Comparison of ENCODE assay signal across 14 cellular contexts in the genomic region with DNA sequence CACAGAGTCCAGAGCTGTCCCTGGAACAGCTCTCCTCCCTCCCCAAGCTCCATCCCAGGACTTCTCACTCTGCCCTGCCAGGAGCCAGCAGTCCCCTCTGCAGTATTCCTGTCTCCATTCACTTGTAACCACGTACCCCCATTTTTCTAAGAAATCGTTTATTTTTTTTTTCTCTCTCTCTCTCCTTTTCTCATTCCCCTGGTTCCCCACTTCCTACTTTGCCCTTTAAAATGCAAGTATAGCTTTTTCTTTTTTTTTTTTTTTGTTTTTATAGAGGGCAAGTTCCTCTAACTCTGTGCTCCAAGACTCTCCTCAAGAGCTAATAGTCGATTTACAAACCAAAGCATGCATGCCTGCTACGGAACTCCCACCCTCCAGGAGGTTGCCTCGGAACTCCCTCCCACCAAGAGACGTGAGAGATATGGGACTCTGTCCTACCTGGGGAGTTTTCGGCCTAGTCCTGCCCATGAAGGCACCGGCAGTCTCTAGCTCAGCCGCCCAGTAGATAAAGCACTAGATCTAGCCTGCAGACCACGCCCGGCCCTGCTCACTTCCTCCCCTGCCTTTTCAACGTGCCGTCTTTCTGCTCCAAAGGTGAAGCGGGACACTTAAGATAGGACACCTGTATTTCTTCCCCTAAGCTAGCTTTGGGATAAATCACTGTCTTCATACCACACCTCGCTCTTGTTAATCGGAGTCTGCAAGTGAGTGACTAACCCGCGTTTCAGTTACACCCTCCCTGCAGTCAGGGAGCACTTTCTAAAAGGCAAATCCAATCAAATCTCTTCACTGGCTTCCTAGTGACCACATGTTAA. TPM values are rescaled to one million over a fixed set of nuclear protein-coding genes. Genes with fewer than 3 reads are reported as not detected.
DNase-seq lines count a peak whose midpoint lies in the region; ATAC-seq, FAIRE-seq and TF ChIP-seq lines count a peak whose summit lies in the region.
"Had no signal": no experiment of that assay in that cellular context is flagged by ENCODE, and none has a peak within 500 bp of the region (broad histone marks: within the 10 kb centered on the region; RNA-seq: fewer than 3 reads in every experiment).

No MANE protein-coding gene starts in this region.

- no peak overlapping the region for H2AFZ ChIP-seq in neural progenitor cell (replicated peaks)

- no peaks in the 10 kb centered on the region for H3F3A ChIP-seq in neural progenitor cell (ENCODE audit: low read depth)

- no peaks in the 10 kb centered on the region for H3K27me3 ChIP-seq in bronchial epithelial cell (ENCODE audit: control insufficient read depth, insufficient read depth, low read length)
- H3K27me3 ChIP-seq in neural progenitor cell: no peaks in the 10 kb centered on the region
- H3K27me3 ChIP-seq: brain microvascular endothelial cell had no signal

- no peak for FAIRE-seq in bronchial epithelial cell (lab: Jason Lieb, UNC)
- FAIRE-seq: RCC 7860 had no signal

- H3K4me1 ChIP-seq in neural progenitor cell: no peaks in the 10 kb centered on the region

- H3K79me2 ChIP-seq in neural progenitor cell (ENCODE audit: low read depth): no peaks in the 10 kb centered on the region

- TF ChIP-seq CTCF in bronchial epithelial cell (IDR thresholded peaks at IDR 0.05; ENCODE audit: insufficient read depth, low read length, severe bottlenecking) (no peak), neural progenitor cell (IDR thresholded peaks at IDR 0.05) (no peak)

- no peak overlapping the region for H3K9ac ChIP-seq in neural progenitor cell

- H4K20me1 ChIP-seq in neural progenitor cell (ENCODE audit: low read depth): no peaks in the 10 kb centered on the region

- no peaks in the 10 kb centered on the region for H3K9me3 Mint-ChIP-seq in neural progenitor cell

- H3K36me3 Mint-ChIP-seq in neural progenitor cell: no peaks in the 10 kb centered on the region
- H3K36me3 Mint-ChIP-seq: memory B cell had no signal

- no peak overlapping the region for H3K27ac ChIP-seq in neural progenitor cell
- H3K27ac ChIP-seq: 22Rv1, brain microvascular endothelial cell had no signal

- TF ChIP-seq POLR2A in Raji (IDR thresholded peaks at IDR 0.05; ENCODE audit: insufficient read depth, low read depth, low read length): peak; percentile 80

- H3K36me3 ChIP-seq in bronchial epithelial cell (ENCODE audit: control insufficient read depth, insufficient read depth, low read length): no peaks in the 10 kb centered on the region
- H3K36me3 ChIP-seq in neural progenitor cell: no peaks in the 10 kb centered on the region
- H3K36me3 ChIP-seq: brain microvascular endothelial cell had no signal

- no peak overlapping the region for H3K4me3 Mint-ChIP-seq in neural progenitor cell
- H3K4me3 Mint-ChIP-seq: memory B cell had no signal

- H3K27ac Mint-ChIP-seq in neural progenitor cell: peak overlapping the region; percentile 74
- H3K27ac Mint-ChIP-seq: memory B cell had no signal

- ATAC-seq in GM21737 (IDR thresholded peaks at IDR 0.05; ENCODE audit: unreplicated experiment): no peak
- ATAC-seq: sciatic nerve had no signal

- H3K4me3 ChIP-seq in bronchial epithelial cell (ENCODE audit: low read depth, low read length): no peak overlapping the region
- H3K4me3 ChIP-seq in neural progenitor cell: no peak overlapping the region

- H3K4me1 Mint-ChIP-seq in neural progenitor cell: peaks cover 4% of the 10 kb centered on the region
- H3K4me1 Mint-ChIP-seq: memory B cell had no signal

- peak; percentile 1 for DNase-seq in NCI-H146 (lab: John Stamatoyannopoulos, UW)
- no peak for DNase-seq in NCI-H146 treated with DMSO at 0.1 percent for 48 hours (lab: John Stamatoyannopoulos, UW; ENCODE audit: unreplicated experiment)
- DNase-seq in bronchial epithelial cell (ENCODE audit: low read depth): peak; percentile 22
- DNase-seq in neural progenitor cell (ENCODE audit: low spot score): no peak
- DNase-seq in germinal center (ENCODE audit: low spot score): no peak
- no peak for DNase-seq in NCI-H345 treated with DMSO at 0.1 percent for 48 hours (lab: John Stamatoyannopoulos, UW; ENCODE audit: unreplicated experiment)
- DNase-seq: brain microvascular endothelial cell, NCI-H1694 had no signal

- no peak overlapping the region for H3K4me2 ChIP-seq in neural progenitor cell

- H3K27me3 Mint-ChIP-seq in neural progenitor cell (ENCODE audit: insufficient read depth, low read depth): peaks cover 4% of the 10 kb centered on the region

- H3K9me3 ChIP-seq in neural progenitor cell (ENCODE audit: low read depth): no peaks in the 10 kb centered on the region

RNA-seq across cellular contexts. Expression of gene TNFRSF9, which starts 27.7 kb away (rescaled TPM):
- 0.53 and 6.1 TPM in 2 replicates for total RNA-seq in bronchial epithelial cell
- total RNA-seq in neural progenitor cell (ENCODE audit: low replicate concordance): not detected in 2 replicates

RNA-seq across cellular contexts. Expression of gene PARK7, which starts 48.6 kb away (rescaled TPM):
- 287 and 307 TPM in 2 replicates for total RNA-seq in bronchial epithelial cell
- 193 and 214 TPM in 2 replicates for total RNA-seq in neural progenitor cell (ENCODE audit: low replicate concordance)

Comparison
In these comparisons a context has a peak if more than half of its experiments do, and no peak if none do; other contexts are left out.
1. DNase-seq: peak in NCI-H146 (single experiment) and bronchial epithelial cell (single experiment); none in NCI-H146 treated with DMSO at 0.1 percent for 48 hours (single experiment), neural progenitor cell (single experiment), germinal center (single experiment) and NCI-H345 treated with DMSO at 0.1 percent for 48 hours (single experiment).